Comparison of ENCODE assay signal across 19 cellular contexts in genomic region chr14:90846511-90846910, GRCh38. TPM values are rescaled to one million over a fixed set of nuclear protein-coding genes. Genes with fewer than 3 reads are reported as not detected.
DNase-seq lines count a peak whose midpoint lies in the region; ATAC-seq lines count a peak whose summit lies in the region.
"Had no signal": no experiment of that assay in that cellular context is flagged by ENCODE, and none has a peak within 500 bp of the region (broad histone marks: within the 10 kb centered on the region; RNA-seq: fewer than 3 reads in every experiment).

No MANE protein-coding gene starts in this region.

- DNase-seq in GM04504 (ENCODE audit: low read depth) (peak; percentile 33), NCI-H226 (peak; percentile 17), epithelial cell of prostate (ENCODE audit: low read depth, low spot score) (peak; percentile 33), renal cortical epithelial cell (ENCODE audit: low read depth) (peak; percentile 58), NCI-H446 treated with DMSO at 0.1 percent for 48 hours (lab: John Stamatoyannopoulos, UW) (no peak), cortex of kidney (lab: John Stamatoyannopoulos, UW) (no peak), T-helper 9 cell (no peak)
- DNase-seq: activated CD4-positive, alpha-beta T cell treated with anti-CD3 and anti-CD28 coated beads for 36 hours; AML-193; central memory CD4-positive, alpha-beta T cell; DMS79 treated with DMSO at 0.1 percent for 48 hours; head of caudate nucleus; NCI-H1930; occipital lobe; right lobe of liver; RPMI8226; tibial artery had no signal

- H3K27ac ChIP-seq in epithelial cell of prostate: peak overlapping the region; percentile 18
- H3K27ac ChIP-seq: right lobe of liver, tibial artery had no signal

- ATAC-seq in HG03457 (IDR thresholded peaks at IDR 0.05; ENCODE audit: unreplicated experiment): no peak
- ATAC-seq: activated CD4-positive, alpha-beta T cell treated with anti-CD3 and anti-CD28 coated beads for 36 hours; right lobe of liver; stimulated activated memory B cell treated with anti-CD40 and anti-IgM and Interleukin-4, amounts not matched to agents 10 μg/mL and 1 μg/mL and 100 μg/mL, for 72 hours had no signal

RNA-seq across cellular contexts. Expression of gene TTC7B, which starts 30.3 kb away (rescaled TPM):
- 16.7 and 27.1 TPM in 2 replicates for total RNA-seq in renal cortical epithelial cell

Comparison
In these comparisons a context has a peak if more than half of its experiments do, and no peak if none do; other contexts are left out.
1. DNase-seq: peak in GM04504 (single experiment), NCI-H226 (single experiment), epithelial cell of prostate (single experiment) and renal cortical epithelial cell (single experiment); none in NCI-H446 treated with DMSO at 0.1 percent for 48 hours (single experiment), cortex of kidney (single experiment) and T-helper 9 cell (single experiment).